ENCODE assay signal across 1 cellular context in genomic region chr10:95275726-95276366, GRCh38.
TF ChIP-seq lines count a peak whose summit lies in the region.

No MANE protein-coding gene starts in this region.

TF ChIP-seq in WTC11, 78 proteins besides CTCF, POLR2A, EP300 and RAD21 (continued from another document):
- TF ChIP-seq ZNF532 (CRISPR knock-in tag; IDR thresholded peaks at IDR 0.05; ENCODE audit: borderline replicate concordance): no peak
- no peak for TF ChIP-seq NFATC4 (CRISPR knock-in tag; IDR thresholded peaks at IDR 0.05)
- no peak for TF ChIP-seq ZSCAN18 (CRISPR knock-in tag; IDR thresholded peaks at IDR 0.05)
- TF ChIP-seq CDX4 (CRISPR knock-in tag; IDR thresholded peaks at IDR 0.05; ENCODE audit: borderline replicate concordance): no peak
- TF ChIP-seq HMGA2 (CRISPR knock-in tag; IDR thresholded peaks at IDR 0.05): no peak
- TF ChIP-seq SP1 (CRISPR knock-in tag; conservative IDR thresholded peaks at IDR 0.05): no peak
- TF ChIP-seq ATF1 (CRISPR knock-in tag; IDR thresholded peaks at IDR 0.05): no peak
- no peak for TF ChIP-seq JAZF1 (CRISPR knock-in tag; IDR thresholded peaks at IDR 0.05)
- no peak for TF ChIP-seq ATF6 (CRISPR knock-in tag; IDR thresholded peaks at IDR 0.05)
- TF ChIP-seq NR1H2 (CRISPR knock-in tag; IDR thresholded peaks at IDR 0.05): no peak
- no peak for TF ChIP-seq RELA (CRISPR knock-in tag; IDR thresholded peaks at IDR 0.05; ENCODE audit: borderline replicate concordance)
- TF ChIP-seq ERG (CRISPR knock-in tag; IDR thresholded peaks at IDR 0.05): no peak
- TF ChIP-seq GABPB1 (CRISPR knock-in tag; IDR thresholded peaks at IDR 0.05): no peak
- no peak for TF ChIP-seq TEAD4 (CRISPR knock-in tag; IDR thresholded peaks at IDR 0.05)
- no peak for TF ChIP-seq FOXP4 (CRISPR knock-in tag; IDR thresholded peaks at IDR 0.05)
